8 cellular contexts compared by ENCODE assay signal in genomic region chr9:113219186-113219936, GRCh38. TPM values are rescaled to one million over a fixed set of nuclear protein-coding genes. Genes with fewer than 3 reads are reported as not detected.
DNase-seq lines count a peak whose midpoint lies in the region; ATAC-seq and TF ChIP-seq lines count a peak whose summit lies in the region.

No MANE protein-coding gene starts in this region.

- in situ Hi-C loops in Panc1 (cut with HindIII; ENCODE audit: low pct_unique_long_range_greater_than_20kb, low sequenced_read_pairs), result no loop called here

- POLR2A ChIA-PET in Panc1 (lab: Charles Lee), result no interaction called here

- peak overlapping the region; percentile 95 for H3K4me3 Mint-ChIP-seq in T-helper 1 cell treated with Interleukin-12 subunit alpha and Interleukin-12 subunit beta and Interleukin-4 antibody, amounts not matched to agents 30 μg/mL and 1 μg/mL, for 36 hours
- peak overlapping the region; percentile 89 to 97 (median 93) for H3K4me3 Mint-ChIP-seq in immature natural killer cell

- peaks cover 8% of the 10 kb centered on the region for H3K4me1 ChIP-seq in Panc1 (ENCODE audit: control insufficient read depth, insufficient read depth, low read length)

- no peaks in the 10 kb centered on the region for H3K27me3 Mint-ChIP-seq in T-helper 1 cell treated with Interleukin-12 subunit alpha and Interleukin-12 subunit beta and Interleukin-4 antibody, amounts not matched to agents 30 μg/mL and 1 μg/mL, for 36 hours (ENCODE audit: low read depth)
- H3K27me3 Mint-ChIP-seq in immature natural killer cell (ENCODE audit: low read depth in 3 of 3), result peaks cover 8 to 16% (median 10%) of the 10 kb centered on the region in 3 donors

- H3K27ac ChIP-seq in Panc1 (ENCODE audit: low read length), result no peak overlapping the region

- BruUV-seq in Panc1 (replicated peaks; lab: Mats Ljungman, UMichigan), result TSS peak; percentile 69

- H3K36me3 ChIP-seq in Panc1 (ENCODE audit: control insufficient read depth, insufficient read depth, low read length), result no peaks in the 10 kb centered on the region; the same call in 1 of the 2 replicates

- no peak for TF ChIP-seq CTCF in Panc1 (IDR thresholded peaks at IDR 0.05)

- H3K27me3 ChIP-seq in Panc1 (ENCODE audit: control insufficient read depth, insufficient read depth, low read length), result no peaks in the 10 kb centered on the region

- CTCF ChIA-PET in Panc1 (lab: Charles Lee), result no interaction called here

- peaks cover 10% of the 10 kb centered on the region for H3K36me3 Mint-ChIP-seq in T-helper 1 cell treated with Interleukin-12 subunit alpha and Interleukin-12 subunit beta and Interleukin-4 antibody, amounts not matched to agents 30 μg/mL and 1 μg/mL, for 36 hours (ENCODE audit: low read depth)
- H3K36me3 Mint-ChIP-seq in immature natural killer cell, result no peaks in the 10 kb centered on the region

- DNase-seq in T-helper 1 cell (no peak), Panc1 (ENCODE audit: low read depth, low spot score) (no peak), immature natural killer cell (no peak), NCI-H1105 (lab: John Stamatoyannopoulos, UW) (no peak), left lobe of liver (ENCODE audit: low spot score) (no peak)
- DNase-seq in central memory CD4-positive, alpha-beta T cell, result no peak

- peak; percentile 35 for ATAC-seq in HG02840 (IDR thresholded peaks at IDR 0.05; ENCODE audit: low FRiP score, unreplicated experiment)
- no peak for ATAC-seq in Panc1
- ATAC-seq in left lobe of liver, result no peak

- H3K4me1 Mint-ChIP-seq in T-helper 1 cell treated with Interleukin-12 subunit alpha and Interleukin-12 subunit beta and Interleukin-4 antibody, amounts not matched to agents 30 μg/mL and 1 μg/mL, for 36 hours (ENCODE audit: low read depth), result peaks cover 41% of the 10 kb centered on the region
- H3K4me1 Mint-ChIP-seq in immature natural killer cell, result peaks cover 52 to 72% of the 10 kb centered on the region in 2 donors

- peak overlapping the region; percentile 80 for H3K27ac Mint-ChIP-seq in T-helper 1 cell treated with Interleukin-12 subunit alpha and Interleukin-12 subunit beta and Interleukin-4 antibody, amounts not matched to agents 30 μg/mL and 1 μg/mL, for 36 hours
- peak overlapping the region; percentile 92 to 98 (median 94) for H3K27ac Mint-ChIP-seq in immature natural killer cell

- peak overlapping the region in 1 of 2 experiments; percentile 11; a peak in 1 of 4 replicates for H3K4me3 ChIP-seq in Panc1 (ENCODE audit: low read depth in 2 of 2, low read length in 2 of 2)

- no peaks in the 10 kb centered on the region for H3K9me3 Mint-ChIP-seq in T-helper 1 cell treated with Interleukin-12 subunit alpha and Interleukin-12 subunit beta and Interleukin-4 antibody, amounts not matched to agents 30 μg/mL and 1 μg/mL, for 36 hours
- no peaks in the 10 kb centered on the region for H3K9me3 Mint-ChIP-seq in immature natural killer cell

- H3K9me3 ChIP-seq in Panc1 (ENCODE audit: control insufficient read depth, insufficient read depth, low read depth, low read length), result no peaks in the 10 kb centered on the region

- intact Hi-C loops in Panc1 (cut with micrococcal nuclease; ENCODE audit: unreplicated experiment), result no loop called here

RNA-seq across cellular contexts. Expression of gene FKBP15, which starts 1.7 kb away (rescaled TPM):
- total RNA-seq in Panc1 (2021; ENCODE audit: unreplicated experiment), result 17.6 TPM
- 12.8 TPM for polyA plus RNA-seq in Panc1 (2012; ENCODE audit: insufficient read length)
- polyA plus RNA-seq in immature natural killer cell, result 10 to 100 TPM in 1 of 3 donors, 1 to 10 TPM in 2; 2.8 to 22.7 (median 8.4) TPM
- 12.2 TPM for total RNA-seq in left lobe of liver

RNA-seq across cellular contexts. Expression of gene SLC31A1, which starts 2.0 kb away (rescaled TPM):
- total RNA-seq in Panc1 (2021; ENCODE audit: unreplicated experiment), result 17.6 TPM
- polyA plus RNA-seq in Panc1 (2012; ENCODE audit: insufficient read length), result 10.7 TPM
- polyA plus RNA-seq in immature natural killer cell, result 1 to 10 TPM; 5.2 to 5.8 (median 5.5) TPM
- 74.9 TPM for total RNA-seq in left lobe of liver

RNA-seq across cellular contexts. Expression of gene CDC26, which starts 56.0 kb away (rescaled TPM):
- 19.4 TPM for total RNA-seq in Panc1 (2021; ENCODE audit: unreplicated experiment)
- polyA plus RNA-seq in Panc1 (2012; ENCODE audit: insufficient read length), result 13.6 TPM
- polyA plus RNA-seq in immature natural killer cell, result 100 to 1,000 TPM; 136 to 141 (median 137) TPM
- total RNA-seq in left lobe of liver, result 17.8 TPM

RNA-seq across cellular contexts. Expression of gene PRPF4, which starts 56.1 kb away (rescaled TPM):
- total RNA-seq in Panc1 (2021; ENCODE audit: unreplicated experiment), result 28.9 TPM
- 20.7 TPM for polyA plus RNA-seq in Panc1 (2012; ENCODE audit: insufficient read length)
- polyA plus RNA-seq in immature natural killer cell, result 10 to 100 TPM; 17.7 to 25.6 (median 25.1) TPM
- 12.0 TPM for total RNA-seq in left lobe of liver
